Comparison of ENCODE assay signal across 8 cellular contexts in genomic region chr17:38559880-38560230, GRCh38.
A peak's percentile ranks its signal among the peaks of the same experiment; 100 is the strongest.
DNase-seq lines count a peak whose midpoint lies in the region; ATAC-seq lines count a peak whose summit lies in the region.
"Had no signal": no experiment of that assay in that cellular context is flagged by ENCODE, and none has a peak within 500 bp of the region (broad histone marks: within the 10 kb centered on the region; RNA-seq: fewer than 3 reads in every experiment).

No MANE protein-coding gene starts in this region.

- no peaks in the 10 kb centered on the region for H3K9me3 Mint-ChIP-seq in stimulated activated effector memory CD8-positive, alpha-beta T cell treated with anti-CD3 and anti-CD28 coated beads, Interleukin-12 subunit alpha, Interleukin-12 subunit beta, amount 100 ng/mL, for 72 hours
- H3K9me3 Mint-ChIP-seq: activated naive CD4-positive, alpha-beta T cell treated with anti-CD3 and anti-CD28 coated beads, Interleukin-2, amount 10 ng/mL, durations not matched to agents 7 days and 5 days had no signal

- H3K4me1 Mint-ChIP-seq in stimulated activated effector memory CD8-positive, alpha-beta T cell treated with anti-CD3 and anti-CD28 coated beads, Interleukin-12 subunit alpha, Interleukin-12 subunit beta, amount 100 ng/mL, for 72 hours: peaks cover 28% of the 10 kb centered on the region

- H3K9me3 ChIP-seq in ES-I3 (ENCODE audit: control insufficient read depth, insufficient read depth, low read length): no peaks in the 10 kb centered on the region
- H3K9me3 ChIP-seq in duodenal mucosa (ENCODE audit: control insufficient read depth in 1 of 2, low read length in 2 of 2): no peaks in the 10 kb centered on the region

- DNase-seq in NCI-H82 (lab: John Stamatoyannopoulos, UW) (peak; percentile 85), NCI-H774 (lab: John Stamatoyannopoulos, UW) (no peak), HCEC 1CT (no peak)
- DNase-seq in stimulated activated effector memory CD8-positive, alpha-beta T cell treated with anti-CD3 and anti-CD28 coated beads, Interleukin-12 subunit alpha, Interleukin-12 subunit beta, amount 100 ng/mL, for 72 hours (ENCODE audit: low spot score in 2 of 2): no peak
- DNase-seq in stimulated activated CD4-positive, alpha-beta T cell treated with anti-CD3 and anti-CD28 coated beads, Interleukin-1b, Interleukin-23, amount 100 ng/mL, for 48 hours: no peak

- H3K27ac Mint-ChIP-seq in stimulated activated effector memory CD8-positive, alpha-beta T cell treated with anti-CD3 and anti-CD28 coated beads, Interleukin-12 subunit alpha, Interleukin-12 subunit beta, amount 100 ng/mL, for 72 hours: no peak overlapping the region
- H3K27ac Mint-ChIP-seq: activated naive CD4-positive, alpha-beta T cell treated with anti-CD3 and anti-CD28 coated beads, Interleukin-2, amount 10 ng/mL, durations not matched to agents 7 days and 5 days had no signal

- ATAC-seq in stimulated activated effector memory CD8-positive, alpha-beta T cell treated with anti-CD3 and anti-CD28 coated beads, Interleukin-12 subunit alpha, Interleukin-12 subunit beta, amount 100 ng/mL, for 72 hours: no peak

- no peak overlapping the region for H3K27ac ChIP-seq in duodenal mucosa (ENCODE audit: low read depth, low read length)

- peaks cover 10% of the 10 kb centered on the region for H3K36me3 Mint-ChIP-seq in stimulated activated effector memory CD8-positive, alpha-beta T cell treated with anti-CD3 and anti-CD28 coated beads, Interleukin-12 subunit alpha, Interleukin-12 subunit beta, amount 100 ng/mL, for 72 hours

- peaks cover 40 to 47% of the 10 kb centered on the region in 2 donors for H3K27me3 ChIP-seq in duodenal mucosa (ENCODE audit: control insufficient read depth in 1 of 2, insufficient read depth in 2 of 2, low read length in 2 of 2)

- H3K4me3 Mint-ChIP-seq in stimulated activated effector memory CD8-positive, alpha-beta T cell treated with anti-CD3 and anti-CD28 coated beads, Interleukin-12 subunit alpha, Interleukin-12 subunit beta, amount 100 ng/mL, for 72 hours: peak overlapping the region; percentile 86

- peak overlapping the region; percentile 60; the same call in 1 of the 2 replicates for H3K9ac ChIP-seq in ES-I3 (ENCODE audit: low read depth, low read length)
- H3K9ac ChIP-seq in duodenal mucosa (ENCODE audit: low read depth in 1 of 2, low read length in 2 of 2): no peak overlapping the region

- H3K36me3 ChIP-seq in ES-I3 (ENCODE audit: insufficient read depth, low read length): no peaks in the 10 kb centered on the region
- H3K36me3 ChIP-seq in duodenal mucosa (ENCODE audit: control insufficient read depth in 1 of 2, insufficient read depth in 2 of 2, low read length in 2 of 2): no peaks in the 10 kb centered on the region

- H3K4me3 ChIP-seq in duodenal mucosa (ENCODE audit: low read depth in 1 of 2, low read length in 2 of 2): peak overlapping the region; percentile 53 to 74

- H3K4me1 ChIP-seq in ES-I3 (ENCODE audit: insufficient read depth, low read length) (peaks cover 11% of the 10 kb centered on the region; the same call in 1 of the 2 replicates), duodenal mucosa (ENCODE audit: control insufficient read depth in 1 of 2, insufficient read depth in 2 of 2, low read length in 2 of 2) (peaks cover 25 to 30% of the 10 kb centered on the region in 2 donors)
